In genomic region chr12:109726511-109727038, GRCh38 we compare ENCODE assay signal across 20 cellular contexts. TPM values are rescaled to one million over a fixed set of nuclear protein-coding genes. Genes with fewer than 3 reads are reported as not detected.
A peak's percentile ranks its signal among the peaks of the same experiment; 100 is the strongest.
DNase-seq lines count a peak whose midpoint lies in the region; ATAC-seq and TF ChIP-seq lines count a peak whose summit lies in the region.
"Had no signal": no experiment of that assay in that cellular context is flagged by ENCODE, and none has a peak within 500 bp of the region (broad histone marks: within the 10 kb centered on the region; RNA-seq: fewer than 3 reads in every experiment).

No MANE protein-coding gene starts in this region.

- 84% methylated on average over 12 of the region's 12 CpGs for WGBS in mesenchymal stem cell
- WGBS in tibial nerve, 2 donors, result 43 to 45% methylated on average over 9 to 12 of the region's 12 CpGs

- no peak overlapping the region for H3K4ac ChIP-seq in mesenchymal stem cell (ENCODE audit: low read depth in 1 of 2, low read length in 2 of 2)

- TF ChIP-seq POLR2A in tibial nerve (IDR thresholded peaks at IDR 0.05), result no peak

- POLR2A ChIA-PET in activated naive CD8-positive, alpha-beta T cell treated with anti-CD3 and anti-CD28 coated beads, Interleukin-2, amount 10 ng/mL, durations not matched to agents 7 days and 5 days (lab: Charles Lee), result no interaction called here

- H3K27me3 ChIP-seq in mesenchymal stem cell (ENCODE audit: control insufficient read depth in 1 of 2, insufficient read depth in 1 of 2, low read length in 2 of 2), result peaks cover 34 to 72% of the 10 kb centered on the region in 2 experiments
- H3K27me3 ChIP-seq in tibial nerve, result no peaks in the 10 kb centered on the region

- H2BK120ac ChIP-seq in mesenchymal stem cell (ENCODE audit: low read depth, low read length), result no peak overlapping the region

- H3K18ac ChIP-seq in mesenchymal stem cell (ENCODE audit: low read depth in 1 of 2, low read length in 2 of 2), result no peak overlapping the region

- no peaks in the 10 kb centered on the region for H3K4me1 Mint-ChIP-seq in activated naive CD8-positive, alpha-beta T cell treated with anti-CD3 and anti-CD28 coated beads, Interleukin-2, amount 10 ng/mL, durations not matched to agents 7 days and 5 days
- H3K4me1 Mint-ChIP-seq in activated naive CD8-positive, alpha-beta T cell treated with anti-CD3 and anti-CD28 coated beads, Interleukin-2, amount 50 U/mL, for 24 hours, result no peaks in the 10 kb centered on the region
- H3K4me1 Mint-ChIP-seq in brain, result peaks cover 98% of the 10 kb centered on the region
- H3K4me1 Mint-ChIP-seq: activated B cell treated with CpG ODN at 0.5 μM for 24 hours; CD4-positive, alpha-beta memory T cell; T-helper 17 cell had no signal

- no peaks in the 10 kb centered on the region for H3K36me3 Mint-ChIP-seq in activated naive CD8-positive, alpha-beta T cell treated with anti-CD3 and anti-CD28 coated beads, Interleukin-2, amount 10 ng/mL, durations not matched to agents 7 days and 5 days
- no peaks in the 10 kb centered on the region for H3K36me3 Mint-ChIP-seq in activated naive CD8-positive, alpha-beta T cell treated with anti-CD3 and anti-CD28 coated beads, Interleukin-2, amount 50 U/mL, for 24 hours (ENCODE audit: low read depth)
- no peaks in the 10 kb centered on the region for H3K36me3 Mint-ChIP-seq in brain
- H3K36me3 Mint-ChIP-seq: CD4-positive, alpha-beta memory T cell; naive B cell; stimulated activated memory B cell treated with anti-CD40 and anti-IgM and Interleukin-4, amounts not matched to agents 10 μg/mL and 1 μg/mL and 100 μg/mL, for 72 hours had no signal

- no peak overlapping the region for H2BK15ac ChIP-seq in mesenchymal stem cell (ENCODE audit: low read depth, poor library complexity, severe bottlenecking)

- no peak overlapping the region for H3K23ac ChIP-seq in mesenchymal stem cell (ENCODE audit: low read length in 2 of 2)

- no peak for TF ChIP-seq EP300 in tibial nerve (IDR thresholded peaks at IDR 0.05)

- no peak overlapping the region for H3K4me2 ChIP-seq in mesenchymal stem cell (ENCODE audit: low read length, poor library complexity, severe bottlenecking)

- H2BK12ac ChIP-seq in mesenchymal stem cell (ENCODE audit: low read length in 2 of 2), result no peak overlapping the region

- peak; percentile 14 for DNase-seq in activated naive CD8-positive, alpha-beta T cell treated with anti-CD3 and anti-CD28 coated beads, Interleukin-2, amount 10 ng/mL, durations not matched to agents 7 days and 5 days
- no peak for DNase-seq in activated naive CD8-positive, alpha-beta T cell treated with anti-CD3 and anti-CD28 coated beads, Interleukin-2, amount 50 U/mL, for 24 hours
- DNase-seq in mesenchymal stem cell, result no peak
- DNase-seq in tibial nerve (ENCODE audit: low spot score in 2 of 2), result peak in 1 of 2 donors; percentile 9
- no peak for DNase-seq in NCI-H187 treated with DMSO at 0.1 percent for 48 hours (lab: John Stamatoyannopoulos, UW)
- no peak for DNase-seq in globus pallidus (ENCODE audit: low spot score)
- DNase-seq: activated B cell treated with CpG ODN at 0.5 μM for 24 hours; amniotic stem cell; CD4-positive, alpha-beta memory T cell; DMS79 treated with DMSO at 0.1 percent for 48 hours; foreskin fibroblast; Karpas-422; naive B cell; NCI-H1417 treated with DMSO at 0.1 percent for 48 hours; SHP77 treated with DMSO at 0.1 percent for 48 hours; T-helper 17 cell had no signal

- H3K36me3 ChIP-seq in mesenchymal stem cell (ENCODE audit: control insufficient read depth in 1 of 2, insufficient read depth in 2 of 2, low read depth in 1 of 2, low read length in 2 of 2), result no peaks in the 10 kb centered on the region
- no peaks in the 10 kb centered on the region for H3K36me3 ChIP-seq in tibial nerve

- H2AFZ ChIP-seq in mesenchymal stem cell (ENCODE audit: low read depth, low read length), result no peak overlapping the region

- no peaks in the 10 kb centered on the region for H3K9me3 ChIP-seq in mesenchymal stem cell (ENCODE audit: control insufficient read depth, low read length)
- no peaks in the 10 kb centered on the region for H3K9me3 ChIP-seq in tibial nerve

- H3K9me3 Mint-ChIP-seq in activated naive CD8-positive, alpha-beta T cell treated with anti-CD3 and anti-CD28 coated beads, Interleukin-2, amount 10 ng/mL, durations not matched to agents 7 days and 5 days, result no peaks in the 10 kb centered on the region
- no peaks in the 10 kb centered on the region for H3K9me3 Mint-ChIP-seq in activated naive CD8-positive, alpha-beta T cell treated with anti-CD3 and anti-CD28 coated beads, Interleukin-2, amount 50 U/mL, for 24 hours
- peaks cover 0 to 6% (median 0%) of the 10 kb centered on the region in 5 experiments for H3K9me3 Mint-ChIP-seq in brain
- H3K9me3 Mint-ChIP-seq: activated B cell treated with CpG ODN at 0.5 μM for 24 hours; CD4-positive, alpha-beta memory T cell; naive B cell; stimulated activated memory B cell treated with anti-CD40 and anti-IgM and Interleukin-4, amounts not matched to agents 10 μg/mL and 1 μg/mL and 100 μg/mL, for 72 hours had no signal

- H3K4me3 Mint-ChIP-seq in activated naive CD8-positive, alpha-beta T cell treated with anti-CD3 and anti-CD28 coated beads, Interleukin-2, amount 10 ng/mL, durations not matched to agents 7 days and 5 days, result no peak overlapping the region
- H3K4me3 Mint-ChIP-seq in activated naive CD8-positive, alpha-beta T cell treated with anti-CD3 and anti-CD28 coated beads, Interleukin-2, amount 50 U/mL, for 24 hours, result no peak overlapping the region
- peak overlapping the region in 2 of 5 experiments; percentile 40 to 48 for H3K4me3 Mint-ChIP-seq in brain
- H3K4me3 Mint-ChIP-seq: activated B cell treated with CpG ODN at 0.5 μM for 24 hours; CD4-positive, alpha-beta memory T cell; naive B cell; stimulated activated memory B cell treated with anti-CD40 and anti-IgM and Interleukin-4, amounts not matched to agents 10 μg/mL and 1 μg/mL and 100 μg/mL, for 72 hours; T-helper 17 cell had no signal

- H3K14ac ChIP-seq in mesenchymal stem cell (ENCODE audit: low read length in 2 of 2), result no peak overlapping the region

- no peaks in the 10 kb centered on the region for H3K4me1 ChIP-seq in mesenchymal stem cell (ENCODE audit: control insufficient read depth, insufficient read depth, low read depth, low read length)
- H3K4me1 ChIP-seq in tibial nerve, result peaks cover 0 to 92% (median 54%) of the 10 kb centered on the region in 4 donors

- no peaks in the 10 kb centered on the region for H3K79me1 ChIP-seq in mesenchymal stem cell (replicated peaks; ENCODE audit: low read length, poor library complexity, severe bottlenecking)

- H3K27ac ChIP-seq in mesenchymal stem cell (ENCODE audit: low read length, poor library complexity, severe bottlenecking), result no peak overlapping the region
- H3K27ac ChIP-seq in tibial nerve, result peak overlapping the region; percentile 53 to 92 (median 77)

- no peak overlapping the region for H3K27ac Mint-ChIP-seq in activated naive CD8-positive, alpha-beta T cell treated with anti-CD3 and anti-CD28 coated beads, Interleukin-2, amount 10 ng/mL, durations not matched to agents 7 days and 5 days
- no peak overlapping the region for H3K27ac Mint-ChIP-seq in activated naive CD8-positive, alpha-beta T cell treated with anti-CD3 and anti-CD28 coated beads, Interleukin-2, amount 50 U/mL, for 24 hours
- peak overlapping the region in 4 of 5 experiments; percentile 56 to 95 (median 88) for H3K27ac Mint-ChIP-seq in brain
- H3K27ac Mint-ChIP-seq: activated B cell treated with CpG ODN at 0.5 μM for 24 hours; CD4-positive, alpha-beta memory T cell; stimulated activated memory B cell treated with anti-CD40 and anti-IgM and Interleukin-4, amounts not matched to agents 10 μg/mL and 1 μg/mL and 100 μg/mL, for 72 hours; T-helper 17 cell had no signal

- no peak overlapping the region for H3K9ac ChIP-seq in mesenchymal stem cell (ENCODE audit: low read length)

- no peaks in the 10 kb centered on the region for H3K27me3 Mint-ChIP-seq in activated naive CD8-positive, alpha-beta T cell treated with anti-CD3 and anti-CD28 coated beads, Interleukin-2, amount 10 ng/mL, durations not matched to agents 7 days and 5 days
- no peaks in the 10 kb centered on the region for H3K27me3 Mint-ChIP-seq in activated naive CD8-positive, alpha-beta T cell treated with anti-CD3 and anti-CD28 coated beads, Interleukin-2, amount 50 U/mL, for 24 hours
- peaks cover 6% of the 10 kb centered on the region for H3K27me3 Mint-ChIP-seq in brain
- H3K27me3 Mint-ChIP-seq: activated B cell treated with CpG ODN at 0.5 μM for 24 hours; CD4-positive, alpha-beta memory T cell; naive B cell; stimulated activated memory B cell treated with anti-CD40 and anti-IgM and Interleukin-4, amounts not matched to agents 10 μg/mL and 1 μg/mL and 100 μg/mL, for 72 hours had no signal

- H4K8ac ChIP-seq in mesenchymal stem cell (ENCODE audit: low read length), result no peak overlapping the region

- H2AK5ac ChIP-seq in mesenchymal stem cell (ENCODE audit: low read length, severe bottlenecking), result no peak overlapping the region

- peak overlapping the region; percentile 41 for H4K91ac ChIP-seq in mesenchymal stem cell (ENCODE audit: low read length)

- no peak overlapping the region for H3K4me3 ChIP-seq in mesenchymal stem cell (ENCODE audit: insufficient read depth in 1 of 2, low read depth in 1 of 2, low read length in 2 of 2)
- no peak overlapping the region for H3K4me3 ChIP-seq in tibial nerve

- ATAC-seq in activated naive CD8-positive, alpha-beta T cell treated with anti-CD3 and anti-CD28 coated beads, Interleukin-2, amount 10 ng/mL, durations not matched to agents 7 days and 5 days (ENCODE audit: low read depth), result no peak
- ATAC-seq in activated naive CD8-positive, alpha-beta T cell treated with anti-CD3 and anti-CD28 coated beads, Interleukin-2, amount 50 U/mL, for 24 hours, result no peak
- ATAC-seq in GM21619 (IDR thresholded peaks at IDR 0.05; ENCODE audit: unreplicated experiment), result no peak
- ATAC-seq: HCT116; stimulated activated memory B cell treated with anti-CD40 and anti-IgM and Interleukin-4, amounts not matched to agents 10 μg/mL and 1 μg/mL and 100 μg/mL, for 72 hours; T-helper 17 cell had no signal

- H2BK5ac ChIP-seq in mesenchymal stem cell (ENCODE audit: low read depth, low read length, poor library complexity, severe bottlenecking), result no peak overlapping the region

- no peak for TF ChIP-seq CTCF in brain (conservative IDR thresholded peaks at IDR 0.05)
- TF ChIP-seq CTCF in tibial nerve (IDR thresholded peaks at IDR 0.05), result no peak

RNA-seq across cellular contexts. Expression of gene FAM222A, which starts 12.9 kb away (rescaled TPM):
- total RNA-seq in activated naive CD8-positive, alpha-beta T cell treated with anti-CD3 and anti-CD28 coated beads, Interleukin-2, amount 10 ng/mL, durations not matched to agents 7 days and 5 days, result 1 to 10 TPM in 1 of 2 experiments, under 1 TPM in 1; 0.96 to 1.1 TPM
- polyA plus RNA-seq in brain (ENCODE audit: insufficient read depth, low read depth, low replicate concordance), result 27.7 TPM
- polyA plus RNA-seq in mesenchymal stem cell (2013, experiment 1 of 2), result 2.8 TPM
- 2.5 TPM for polyA plus RNA-seq in mesenchymal stem cell (2013, experiment 2 of 2)
- 1 to 10 TPM; 1.3 to 3.3 (median 1.9) TPM for total RNA-seq in tibial nerve

Comparison
In these comparisons a context has a peak if more than half of its experiments do, and no peak if none do; other contexts are left out.
1. H3K27ac Mint-ChIP-seq: peak in brain (4 of 5); none in activated naive CD8-positive, alpha-beta T cell treated with anti-CD3 and anti-CD28 coated beads, Interleukin-2, amount 10 ng/mL, durations not matched to agents 7 days and 5 days (single experiment) and activated naive CD8-positive, alpha-beta T cell treated with anti-CD3 and anti-CD28 coated beads, Interleukin-2, amount 50 U/mL, for 24 hours (single experiment).